ENCODE assay signal across 11 cellular contexts in the genomic region with DNA sequence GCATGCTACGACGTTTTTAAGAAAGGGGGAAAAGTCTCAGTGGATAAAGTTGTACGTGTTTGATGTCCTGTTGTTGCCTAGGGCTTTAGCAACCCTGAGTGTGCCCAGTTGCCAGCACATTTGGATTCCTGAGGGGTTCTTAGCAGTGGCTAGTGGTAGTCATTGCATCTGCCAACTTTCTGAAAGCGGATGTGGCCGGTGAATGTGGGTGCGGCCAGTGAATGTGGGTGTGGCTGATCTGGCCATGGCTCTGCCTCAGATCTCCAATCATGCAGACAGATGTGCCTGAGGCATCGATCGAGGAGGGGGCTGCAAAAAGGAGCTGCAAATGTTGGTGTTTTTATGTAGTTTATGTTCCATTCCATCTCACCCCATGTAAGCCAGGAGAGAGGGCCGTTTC. TPM values are rescaled to one million over a fixed set of nuclear protein-coding genes. Genes with fewer than 3 reads are reported as not detected.
A peak's percentile ranks its signal among the peaks of the same experiment; 100 is the strongest.
DNase-seq lines count a peak whose midpoint lies in the region; ATAC-seq and TF ChIP-seq lines count a peak whose summit lies in the region.
"Had no signal": no experiment of that assay in that cellular context is flagged by ENCODE, and none has a peak within 500 bp of the region (broad histone marks: within the 10 kb centered on the region; RNA-seq: fewer than 3 reads in every experiment).

No MANE protein-coding gene starts in this region.

- ATAC-seq in natural killer cell treated with Interleukin-12 subunit alpha and Interleukin-12 subunit beta and Interleukin-15 and Interleukin-18, amount 100 ng/mL, for 72 hours = no peak
- no peak for ATAC-seq in HG03432 (IDR thresholded peaks at IDR 0.05; ENCODE audit: unreplicated experiment)
- no peak for ATAC-seq in GM18502 (IDR thresholded peaks at IDR 0.05; ENCODE audit: poor library complexity, unreplicated experiment)

- H4K8ac ChIP-seq in mesenchymal stem cell (ENCODE audit: low read length) = no peak overlapping the region

- TF ChIP-seq CTCF in Caco-2 (IDR thresholded peaks at IDR 0.05; ENCODE audit: insufficient read depth in 1 of 2, low read depth in 1 of 2, low read length in 1 of 2, severe bottlenecking in 1 of 2, unreplicated experiment in 1 of 2) (no peak), MCF 10A (IDR thresholded peaks at IDR 0.05; ENCODE audit: unreplicated experiment) (no peak)

- H3K4me3 ChIP-seq in Caco-2 (ENCODE audit: low read depth, low read length) = no peak overlapping the region
- H3K4me3 ChIP-seq in mesenchymal stem cell (ENCODE audit: insufficient read depth in 1 of 2, low read depth in 1 of 2, low read length in 2 of 2) = peak overlapping the region in 1 of 2 experiments; percentile 58

- H3K27ac Mint-ChIP-seq in Caco-2 (ENCODE audit: unreplicated experiment) (peak overlapping the region; percentile 71), MCF 10A (ENCODE audit: low read depth, unreplicated experiment) (peak overlapping the region; percentile 88)
- no peak overlapping the region for H3K27ac Mint-ChIP-seq in natural killer cell treated with Interleukin-12 subunit alpha and Interleukin-12 subunit beta and Interleukin-15 and Interleukin-18, amount 100 ng/mL, for 72 hours

- H2AK5ac ChIP-seq in mesenchymal stem cell (ENCODE audit: low read length, severe bottlenecking) = no peak overlapping the region

- H2BK120ac ChIP-seq in mesenchymal stem cell (ENCODE audit: low read depth, low read length) = no peak overlapping the region

- H3K36me3 ChIP-seq in Caco-2 (ENCODE audit: control insufficient read depth, insufficient read depth, low read length) = no peaks in the 10 kb centered on the region
- no peaks in the 10 kb centered on the region for H3K36me3 ChIP-seq in mesenchymal stem cell (ENCODE audit: control insufficient read depth in 1 of 2, insufficient read depth in 2 of 2, low read depth in 1 of 2, low read length in 2 of 2)

- H2BK15ac ChIP-seq in mesenchymal stem cell (ENCODE audit: low read depth, poor library complexity, severe bottlenecking) = no peak overlapping the region

- H3K4me2 ChIP-seq in mesenchymal stem cell (ENCODE audit: low read length, poor library complexity, severe bottlenecking) = no peak overlapping the region

- no peaks in the 10 kb centered on the region for H3K4me1 Mint-ChIP-seq in Caco-2 (ENCODE audit: low read depth, unreplicated experiment)
- H3K4me1 Mint-ChIP-seq in MCF 10A (ENCODE audit: insufficient read depth, unreplicated experiment) = peaks cover 27% of the 10 kb centered on the region
- H3K4me1 Mint-ChIP-seq in natural killer cell treated with Interleukin-12 subunit alpha and Interleukin-12 subunit beta and Interleukin-15 and Interleukin-18, amount 100 ng/mL, for 72 hours (ENCODE audit: low read depth in 2 of 2) = no peaks in the 10 kb centered on the region

- H3K36me3 Mint-ChIP-seq in Caco-2 (ENCODE audit: insufficient read depth, unreplicated experiment) (no peaks in the 10 kb centered on the region), MCF 10A (ENCODE audit: insufficient read depth, unreplicated experiment) (no peaks in the 10 kb centered on the region)
- H3K36me3 Mint-ChIP-seq in natural killer cell treated with Interleukin-12 subunit alpha and Interleukin-12 subunit beta and Interleukin-15 and Interleukin-18, amount 100 ng/mL, for 72 hours = no peaks in the 10 kb centered on the region

- H3K14ac ChIP-seq in mesenchymal stem cell (ENCODE audit: low read length in 2 of 2) = no peak overlapping the region

- H2AFZ ChIP-seq in mesenchymal stem cell (ENCODE audit: low read depth, low read length) = no peak overlapping the region
- H2AFZ ChIP-seq: parathyroid adenoma had no signal

- POLR2A ChIA-PET in Caco-2 (lab: Charles Lee) = interaction anchor here (0.6 kb wide), 1 partner anchor 16 kb away, joined by 3 read pairs; no protein-coding TSS in a partner anchor
- POLR2A ChIA-PET in MCF 10A (lab: Yijun Ruan, JAX) = interaction anchor here (0.6 to 2.4 kb wide), 6 partner anchors 30 to 157 kb away, joined by 3 to 18 read pairs (median 6); a partner anchor contains a TSS

- H3K9me3 ChIP-seq in Caco-2 (no peaks in the 10 kb centered on the region), mesenchymal stem cell (ENCODE audit: control insufficient read depth, low read length) (no peaks in the 10 kb centered on the region)

- peak; percentile 13 to 65 for DNase-seq in Caco-2
- peak; percentile 88 for DNase-seq in LoVo (ENCODE audit: low spot score)
- DNase-seq in MCF 10A (ENCODE audit: unreplicated experiment) = peak; percentile 95
- DNase-seq in mesenchymal stem cell = no peak
- no peak for DNase-seq in natural killer cell treated with Interleukin-12 subunit alpha and Interleukin-12 subunit beta and Interleukin-15 and Interleukin-18, amount 100 ng/mL, for 72 hours (ENCODE audit: low spot score)
- DNase-seq in posterior cingulate gyrus = no peak
- DNase-seq: central memory CD4-positive, alpha-beta T cell; Right ventricle myocardium superior had no signal

- CTCF ChIA-PET in Caco-2 (lab: Charles Lee) (no interaction called here), MCF 10A (lab: Yijun Ruan, JAX) (interaction anchor here (0.6 to 1.2 kb wide), 6 partner anchors 12 to 151 kb away, joined by 3 to 4 read pairs (median 3); no protein-coding TSS in a partner anchor)

- H3K4me3 Mint-ChIP-seq in Caco-2 (ENCODE audit: unreplicated experiment) (no peak overlapping the region), MCF 10A (ENCODE audit: unreplicated experiment) (peak overlapping the region; percentile 60)
- no peak overlapping the region for H3K4me3 Mint-ChIP-seq in natural killer cell treated with Interleukin-12 subunit alpha and Interleukin-12 subunit beta and Interleukin-15 and Interleukin-18, amount 100 ng/mL, for 72 hours

- H3K79me1 ChIP-seq in mesenchymal stem cell (replicated peaks; ENCODE audit: low read length, poor library complexity, severe bottlenecking) = no peaks in the 10 kb centered on the region

- H3K27me3 ChIP-seq in Caco-2 (replicated peaks; ENCODE audit: control insufficient read depth, insufficient read depth, low read length) = no peaks in the 10 kb centered on the region
- H3K27me3 ChIP-seq in mesenchymal stem cell (ENCODE audit: control insufficient read depth in 1 of 2, insufficient read depth in 1 of 2, low read length in 2 of 2) = no peaks in the 10 kb centered on the region

- WGBS in mesenchymal stem cell = 87% methylated on average over 6 of the region's 9 CpGs

- H3K9ac ChIP-seq in mesenchymal stem cell (ENCODE audit: low read length) = peak overlapping the region; percentile 67
- H3K9ac ChIP-seq: parathyroid adenoma had no signal

- H3K4me1 ChIP-seq in Caco-2 (peaks cover 19% of the 10 kb centered on the region), mesenchymal stem cell (ENCODE audit: control insufficient read depth, insufficient read depth, low read depth, low read length) (peaks cover 11% of the 10 kb centered on the region)
- H3K4me1 ChIP-seq: parathyroid adenoma had no signal

- no peak overlapping the region for H3K23ac ChIP-seq in mesenchymal stem cell (ENCODE audit: low read length in 2 of 2)

- H3K27ac ChIP-seq in mesenchymal stem cell (ENCODE audit: low read length, poor library complexity, severe bottlenecking) = no peak overlapping the region
- H3K27ac ChIP-seq: parathyroid adenoma had no signal

- H3K9me3 Mint-ChIP-seq in Caco-2 (ENCODE audit: unreplicated experiment) = no peaks in the 10 kb centered on the region
- no peaks in the 10 kb centered on the region for H3K9me3 Mint-ChIP-seq in MCF 10A (ENCODE audit: unreplicated experiment)
- peaks cover 7% of the 10 kb centered on the region for H3K9me3 Mint-ChIP-seq in natural killer cell treated with Interleukin-12 subunit alpha and Interleukin-12 subunit beta and Interleukin-15 and Interleukin-18, amount 100 ng/mL, for 72 hours

- intact Hi-C loops in Caco-2 (cut with micrococcal nuclease; ENCODE audit: unreplicated experiment) = loop anchor here (5.0 kb wide), 1 partner anchor 38 kb away; no protein-coding TSS in a partner anchor
- intact Hi-C loops in MCF 10A (cut with micrococcal nuclease) = loop anchor here (2.0 to 10.0 kb wide), 3 partner anchors 28 to 160 kb away; no protein-coding TSS in a partner anchor
- intact Hi-C loops in posterior cingulate gyrus (cut with DNase I) = no loop called here

- BruUV-seq in Caco-2 (replicated peaks; lab: Mats Ljungman, UMichigan) = no TSS peak
- no TSS peak for BruUV-seq in MCF 10A (replicated peaks; lab: Mats Ljungman, UMichigan)

- H3K27me3 Mint-ChIP-seq in Caco-2 (ENCODE audit: insufficient read depth, unreplicated experiment) (no peaks in the 10 kb centered on the region), MCF 10A (ENCODE audit: insufficient read depth, unreplicated experiment) (no peaks in the 10 kb centered on the region)
- H3K27me3 Mint-ChIP-seq in natural killer cell treated with Interleukin-12 subunit alpha and Interleukin-12 subunit beta and Interleukin-15 and Interleukin-18, amount 100 ng/mL, for 72 hours = no peaks in the 10 kb centered on the region

- no peak overlapping the region for H3K18ac ChIP-seq in mesenchymal stem cell (ENCODE audit: low read depth in 1 of 2, low read length in 2 of 2)

- no peak overlapping the region for H2BK5ac ChIP-seq in mesenchymal stem cell (ENCODE audit: low read depth, low read length, poor library complexity, severe bottlenecking)

- no peak overlapping the region for H3K4ac ChIP-seq in mesenchymal stem cell (ENCODE audit: low read depth in 1 of 2, low read length in 2 of 2)

- no peak overlapping the region for H4K91ac ChIP-seq in mesenchymal stem cell (ENCODE audit: low read length)

- H2BK12ac ChIP-seq in mesenchymal stem cell (ENCODE audit: low read length in 2 of 2) = no peak overlapping the region

RNA-seq across cellular contexts. Expression of a gene that starts 41.5 kb away (rescaled TPM):
- total RNA-seq in Caco-2 (2022) = 135 and 141 TPM in 2 replicates
- 132 and 165 TPM in 2 replicates for total RNA-seq in MCF 10A (2022)
- 137 TPM for polyA plus RNA-seq in mesenchymal stem cell (2013, experiment 1 of 2)
- polyA plus RNA-seq in mesenchymal stem cell (2013, experiment 2 of 2) = 119 TPM
- not detected for total RNA-seq in natural killer cell treated with Interleukin-12 subunit alpha and Interleukin-12 subunit beta and Interleukin-15 and Interleukin-18, amount 100 ng/mL, for 72 hours

Comparison
In these comparisons a context has a peak if more than half of its experiments do, and no peak if none do; other contexts are left out.
1. DNase-seq: peak in Caco-2 (2 of 2), LoVo (single experiment) and MCF 10A (single experiment); none in mesenchymal stem cell (single experiment), natural killer cell treated with Interleukin-12 subunit alpha and Interleukin-12 subunit beta and Interleukin-15 and Interleukin-18, amount 100 ng/mL, for 72 hours (single experiment) and posterior cingulate gyrus (0 of 10).
2. H3K27ac Mint-ChIP-seq: peak in Caco-2 (single experiment) and MCF 10A (single experiment); none in natural killer cell treated with Interleukin-12 subunit alpha and Interleukin-12 subunit beta and Interleukin-15 and Interleukin-18, amount 100 ng/mL, for 72 hours (0 of 2).
3. RNA of a gene that starts 41.5 kb away (total RNA-seq): 132 to 165 TPM in MCF 10A and 135 to 141 TPM in Caco-2; not detected in natural killer cell treated with Interleukin-12 subunit alpha and Interleukin-12 subunit beta and Interleukin-15 and Interleukin-18, amount 100 ng/mL, for 72 hours; every median in the first group is over 100 times any median in the second.